ENCODE assay signal across 10 cellular contexts in the genomic region with DNA sequence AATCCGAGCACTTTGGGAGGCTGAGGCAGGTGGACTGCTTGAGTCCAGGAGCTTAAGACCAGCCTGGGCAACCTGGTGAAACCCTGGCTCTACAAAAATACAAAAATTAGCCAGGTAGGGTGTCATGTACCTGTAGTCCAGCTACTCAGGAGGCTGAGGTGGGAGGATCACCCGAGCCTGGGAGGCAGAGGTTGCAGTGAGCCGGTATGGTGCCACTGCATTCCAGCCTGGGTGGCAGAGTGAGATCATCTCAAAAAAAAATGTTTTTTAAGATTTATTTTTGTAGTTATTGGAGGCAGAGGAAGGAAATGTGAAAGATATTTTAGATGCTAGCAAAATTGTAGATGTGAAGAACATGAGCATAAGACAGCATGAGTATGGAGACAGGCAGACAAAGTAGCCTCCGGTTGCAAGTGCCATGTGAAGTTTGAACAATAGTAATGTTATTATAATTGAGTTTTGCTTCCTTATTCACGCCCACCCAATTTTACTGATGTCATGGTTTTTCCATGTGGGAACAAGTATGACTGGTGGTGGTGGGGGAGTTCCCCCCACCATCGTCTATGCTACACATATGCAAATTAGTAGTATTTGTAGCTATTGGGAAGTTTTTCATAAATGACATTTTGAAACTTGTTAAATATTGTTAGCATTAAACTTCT. TPM values are rescaled to one million over a fixed set of nuclear protein-coding genes. Genes with fewer than 3 reads are reported as not detected.
A peak's percentile ranks its signal among the peaks of the same experiment; 100 is the strongest.
DNase-seq lines count a peak whose midpoint lies in the region; ATAC-seq and TF ChIP-seq lines count a peak whose summit lies in the region.
"Had no signal": no experiment of that assay in that cellular context is flagged by ENCODE, and none has a peak within 500 bp of the region (broad histone marks: within the 10 kb centered on the region; RNA-seq: fewer than 3 reads in every experiment).

No MANE protein-coding gene starts in this region.

- POLR2A ChIA-PET in PC-9 (lab: Charles Lee; ENCODE audit: unreplicated experiment): interaction anchor here (0.5 kb wide), 1 partner anchor 12 kb away, joined by 3 read pairs; no protein-coding TSS in a partner anchor

- no peak overlapping the region for H2AFZ ChIP-seq in PC-9

- H3K4me3 ChIP-seq in CD4-positive, CD25-positive, alpha-beta regulatory T cell (ENCODE audit: low read depth, low read length): no peak overlapping the region
- no peak overlapping the region for H3K4me3 ChIP-seq in PC-9
- H3K4me3 ChIP-seq: transverse colon had no signal

- H3K4me3 Mint-ChIP-seq in CD4-positive, CD25-positive, alpha-beta regulatory T cell: peak overlapping the region in 2 of 4 donors; percentile 43 to 70
- H3K4me3 Mint-ChIP-seq: endodermal cell had no signal

- peaks cover 7% of the 10 kb centered on the region for H3K4me1 ChIP-seq in CD4-positive, CD25-positive, alpha-beta regulatory T cell (ENCODE audit: control insufficient read depth, insufficient read depth, low read length, poor library complexity, severe bottlenecking)
- H3K4me1 ChIP-seq in foreskin keratinocyte (no peaks in the 10 kb centered on the region), PC-9 (replicated peaks; ENCODE audit: insufficient read depth) (no peaks in the 10 kb centered on the region)
- H3K4me1 ChIP-seq: transverse colon had no signal

- intact Hi-C loops in PC-9 (cut with micrococcal nuclease; ENCODE audit: unreplicated experiment): no loop called here

- H3K4me1 Mint-ChIP-seq in CD4-positive, CD25-positive, alpha-beta regulatory T cell: peaks cover 21 to 30% (median 28%) of the 10 kb centered on the region in 4 donors
- H3K4me1 Mint-ChIP-seq: endodermal cell had no signal

- H3K36me3 ChIP-seq in CD4-positive, CD25-positive, alpha-beta regulatory T cell (ENCODE audit: control insufficient read depth, insufficient read depth, low read length): peaks cover 78% of the 10 kb centered on the region
- H3K36me3 ChIP-seq in PC-9 (ENCODE audit: low read depth): 0 out of 2 replicates have a peak, but pooled peaks cover 11% of the 10 kb centered on the region

- H3K9me3 ChIP-seq in CD4-positive, CD25-positive, alpha-beta regulatory T cell (ENCODE audit: control insufficient read depth in 2 of 2, low read length in 2 of 2): no peaks in the 10 kb centered on the region
- H3K9me3 ChIP-seq in PC-9 (ENCODE audit: insufficient read depth, low read depth): no peaks in the 10 kb centered on the region
- H3K9me3 ChIP-seq: transverse colon had no signal

- H3K9me2 ChIP-seq in PC-9 (ENCODE audit: insufficient read depth): no peaks in the 10 kb centered on the region

- peak overlapping the region; percentile 42 for H3K27ac ChIP-seq in CD4-positive, CD25-positive, alpha-beta regulatory T cell (ENCODE audit: insufficient read depth, low read length, poor library complexity, severe bottlenecking)
- no peak overlapping the region for H3K27ac ChIP-seq in foreskin keratinocyte
- no peak overlapping the region for H3K27ac ChIP-seq in PC-9
- H3K27ac ChIP-seq: transverse colon had no signal

- H3F3A ChIP-seq in PC-9 (ENCODE audit: insufficient read depth, low read depth): no peaks in the 10 kb centered on the region

- BruUV-seq in PC-9 (replicated peaks; lab: Mats Ljungman, UMichigan): no TSS peak

- no peaks in the 10 kb centered on the region for H3K27me3 ChIP-seq in CD4-positive, CD25-positive, alpha-beta regulatory T cell (ENCODE audit: control insufficient read depth, insufficient read depth, low read length)
- H3K27me3 ChIP-seq in foreskin keratinocyte (no peaks in the 10 kb centered on the region), PC-9 (ENCODE audit: insufficient read depth, low read depth) (no peaks in the 10 kb centered on the region)
- H3K27me3 ChIP-seq: transverse colon had no signal

- no peak overlapping the region for H3K4me2 ChIP-seq in PC-9

- CTCF ChIA-PET in PC-9 (lab: Charles Lee): no interaction called here

- DNase-seq in CD4-positive, CD25-positive, alpha-beta regulatory T cell: no peak
- no peak for DNase-seq in foreskin keratinocyte
- no peak for DNase-seq in PC-9
- no peak for DNase-seq in ACHN
- DNase-seq in NCI-H1694 (lab: John Stamatoyannopoulos, UW): no peak
- DNase-seq: endodermal cell, transverse colon had no signal

- peaks cover 53% of the 10 kb centered on the region for H3K36me3 Mint-ChIP-seq in CD4-positive, CD25-positive, alpha-beta regulatory T cell

- no peaks in the 10 kb centered on the region for H3K79me2 ChIP-seq in PC-9 (ENCODE audit: low read depth)

- no peaks in the 10 kb centered on the region for H4K20me1 ChIP-seq in PC-9 (ENCODE audit: insufficient read depth)

- ATAC-seq in CD4-positive, CD25-positive, alpha-beta regulatory T cell (ENCODE audit: low read depth in 2 of 2): peak in 1 of 2 donors; percentile 12
- ATAC-seq in GM19025 (IDR thresholded peaks at IDR 0.05; ENCODE audit: low read depth, unreplicated experiment) (peak; percentile 67), HG03342 (IDR thresholded peaks at IDR 0.05; ENCODE audit: unreplicated experiment) (peak; percentile 68), foreskin keratinocyte (peak; percentile 27), HG03439 (IDR thresholded peaks at IDR 0.05; ENCODE audit: unreplicated experiment) (no peak)

- in situ Hi-C loops in ACHN (cut with HindIII; ENCODE audit: low pct_ligation_motif_present, low pct_unique_long_range_greater_than_20kb, low sequenced_read_pairs): no loop called here

- TF ChIP-seq CTCF in foreskin keratinocyte (conservative IDR thresholded peaks at IDR 0.05) (no peak), PC-9 (conservative IDR thresholded peaks at IDR 0.05) (no peak)

- no peaks in the 10 kb centered on the region for H3K27me3 Mint-ChIP-seq in CD4-positive, CD25-positive, alpha-beta regulatory T cell

- H3K27ac Mint-ChIP-seq in CD4-positive, CD25-positive, alpha-beta regulatory T cell: peak overlapping the region; percentile 62 to 87 (median 76)
- H3K27ac Mint-ChIP-seq: endodermal cell had no signal

- H3K9me3 Mint-ChIP-seq in CD4-positive, CD25-positive, alpha-beta regulatory T cell: no peaks in the 10 kb centered on the region
- H3K9me3 Mint-ChIP-seq: endodermal cell had no signal

RNA-seq across cellular contexts. Expression of a gene that starts 18.0 kb away (rescaled TPM):
- total RNA-seq in CD4-positive, CD25-positive, alpha-beta regulatory T cell: 146 TPM
- polyA plus RNA-seq in CD4-positive, CD25-positive, alpha-beta regulatory T cell: 10 to 100 TPM; 14.6 to 16.0 (median 15.6) TPM
- total RNA-seq in foreskin keratinocyte (9.6 and 11.1 TPM in 2 replicates), PC-9 (2021) (12.5 and 13.3 TPM in 2 replicates)
- 0.32 and 0.42 TPM in 2 replicates for polyA plus RNA-seq in foreskin keratinocyte

Comparison
In these comparisons a context has a peak if more than half of its experiments do, and no peak if none do; other contexts are left out.
1. RNA of a gene that starts 18.0 kb away (total RNA-seq): 146 TPM in CD4-positive, CD25-positive, alpha-beta regulatory T cell (single experiment); 12.5 to 13.3 TPM in PC-9 and 9.6 to 11.1 TPM in foreskin keratinocyte; every median in the first group is over 10 times any median in the second.